Comparison of ENCODE assay signal across 11 cellular contexts in the genomic region with DNA sequence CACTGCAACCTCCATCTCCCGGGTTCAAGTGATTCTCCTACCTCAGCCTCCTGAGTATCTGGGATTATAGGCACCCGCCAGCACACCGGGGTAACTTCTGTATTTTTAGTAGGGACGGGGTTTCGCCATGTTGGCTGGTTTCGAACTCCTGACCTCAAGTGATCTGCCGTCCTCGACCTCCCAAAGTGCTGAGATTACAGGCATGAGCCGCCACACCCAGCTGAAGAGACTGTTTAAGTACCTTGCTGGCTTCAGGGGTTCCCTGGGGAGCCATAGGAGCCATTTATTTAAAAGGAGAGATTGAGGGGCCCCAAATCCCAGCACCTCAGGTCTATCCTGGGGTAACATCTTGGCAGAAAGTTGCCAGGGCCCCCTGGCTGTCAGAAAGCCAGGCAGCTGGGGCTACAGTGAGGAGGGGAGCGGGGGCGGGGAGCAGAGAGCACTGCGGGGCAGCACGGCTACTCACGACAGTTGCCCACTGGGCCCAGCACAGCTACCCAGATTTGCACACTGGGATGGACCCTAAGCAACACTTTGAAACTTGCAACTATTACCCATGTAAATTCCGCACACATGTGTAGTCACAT. TPM values are rescaled to one million over a fixed set of nuclear protein-coding genes. Genes with fewer than 3 reads are reported as not detected.
A peak's percentile ranks its signal among the peaks of the same experiment; 100 is the strongest.
DNase-seq lines count a peak whose midpoint lies in the region; ATAC-seq and TF ChIP-seq lines count a peak whose summit lies in the region.
"Had no signal": no experiment of that assay in that cellular context is flagged by ENCODE, and none has a peak within 500 bp of the region (broad histone marks: within the 10 kb centered on the region; RNA-seq: fewer than 3 reads in every experiment).

No MANE protein-coding gene starts in this region.

- no peak overlapping the region for H3K27ac ChIP-seq in upper lobe of right lung
- H3K27ac ChIP-seq in right atrium auricular region, result no peak overlapping the region
- H3K27ac ChIP-seq: HL-60 had no signal

- DNase-seq in stimulated activated naive CD8-positive, alpha-beta T cell treated with anti-CD3 and anti-CD28 coated beads, Interleukin-15, Interleukin-2, amounts not matched to agents 100 U/mL and 50 U/mL, for 24 hours, result no peak
- no peak for DNase-seq in T-cell
- no peak for DNase-seq in upper lobe of right lung
- DNase-seq in chondrocyte (ENCODE audit: low spot score), result no peak
- no peak for DNase-seq in right atrium auricular region (ENCODE audit: low spot score)
- DNase-seq: dorsolateral prefrontal cortex; stimulated activated CD4-positive, alpha-beta T cell treated with anti-CD3 and anti-CD28 coated beads, Interleukin-2, amount 100 ng/mL, for 48 hours had no signal

- intact Hi-C loops in upper lobe of right lung (cut with DNase I), result no loop called here

- peak overlapping the region; percentile 72 for H3K4me3 Mint-ChIP-seq in stimulated activated naive CD8-positive, alpha-beta T cell treated with anti-CD3 and anti-CD28 coated beads, Interleukin-15, Interleukin-2, amounts not matched to agents 100 ng/mL and 50 ng/mL, for 24 hours
- H3K4me3 Mint-ChIP-seq in T-cell (peak overlapping the region; percentile 77 to 81 (median 79)), chondrocyte (ENCODE audit: unreplicated experiment) (no peak overlapping the region)

- peaks cover 33% of the 10 kb centered on the region for H3K4me1 Mint-ChIP-seq in stimulated activated naive CD8-positive, alpha-beta T cell treated with anti-CD3 and anti-CD28 coated beads, Interleukin-15, Interleukin-2, amounts not matched to agents 100 ng/mL and 50 ng/mL, for 24 hours (ENCODE audit: low read depth)
- peaks cover 49 to 56% (median 49%) of the 10 kb centered on the region in 3 donors for H3K4me1 Mint-ChIP-seq in T-cell
- H3K4me1 Mint-ChIP-seq in chondrocyte (ENCODE audit: low read depth), result peaks cover 2% of the 10 kb centered on the region

- no peak overlapping the region for H3K27ac Mint-ChIP-seq in stimulated activated naive CD8-positive, alpha-beta T cell treated with anti-CD3 and anti-CD28 coated beads, Interleukin-15, Interleukin-2, amounts not matched to agents 100 ng/mL and 50 ng/mL, for 24 hours
- H3K27ac Mint-ChIP-seq in T-cell (peak overlapping the region; percentile 52 to 82), chondrocyte (ENCODE audit: unreplicated experiment) (no peak overlapping the region)

- TF ChIP-seq CTCF in upper lobe of right lung (IDR thresholded peaks at IDR 0.05) (no peak), chondrocyte (IDR thresholded peaks at IDR 0.05) (no peak), right atrium auricular region (IDR thresholded peaks at IDR 0.05) (no peak)

- H3K4me1 ChIP-seq in upper lobe of right lung (peaks cover 30% of the 10 kb centered on the region), right atrium auricular region (peaks cover 0 to 40% of the 10 kb centered on the region in 2 donors)

- CTCF ChIA-PET in T-cell (lab: Charles Lee), result interaction anchor here in 1 of 2 donors (0.7 kb wide), 1 partner anchor 16 kb away, joined by 3 read pairs; no protein-coding TSS in a partner anchor

- H3K27me3 Mint-ChIP-seq in stimulated activated naive CD8-positive, alpha-beta T cell treated with anti-CD3 and anti-CD28 coated beads, Interleukin-15, Interleukin-2, amounts not matched to agents 100 ng/mL and 50 ng/mL, for 24 hours, result no peaks in the 10 kb centered on the region
- H3K27me3 Mint-ChIP-seq in T-cell (no peaks in the 10 kb centered on the region), chondrocyte (ENCODE audit: low read depth) (peaks cover 33% of the 10 kb centered on the region)

- no peaks in the 10 kb centered on the region for H3K36me3 Mint-ChIP-seq in stimulated activated naive CD8-positive, alpha-beta T cell treated with anti-CD3 and anti-CD28 coated beads, Interleukin-15, Interleukin-2, amounts not matched to agents 100 ng/mL and 50 ng/mL, for 24 hours (ENCODE audit: low read depth)
- no peaks in the 10 kb centered on the region for H3K36me3 Mint-ChIP-seq in T-cell
- peaks cover 1% of the 10 kb centered on the region for H3K36me3 Mint-ChIP-seq in chondrocyte (ENCODE audit: low read depth)

- H3K27me3 ChIP-seq in upper lobe of right lung (peaks cover 10% of the 10 kb centered on the region), right atrium auricular region (peaks cover 0 to 4% of the 10 kb centered on the region in 2 donors)

- no peak for ATAC-seq in stimulated activated naive CD8-positive, alpha-beta T cell treated with anti-CD3 and anti-CD28 coated beads, Interleukin-15, Interleukin-2, amounts not matched to agents 100 U/mL and 50 U/mL, for 24 hours
- ATAC-seq in T-cell (replicated peaks in 1 of 4) (no peak), upper lobe of right lung (no peak), HG02571 (IDR thresholded peaks at IDR 0.05; ENCODE audit: unreplicated experiment) (no peak)

- no peaks in the 10 kb centered on the region for H3K9me3 Mint-ChIP-seq in stimulated activated naive CD8-positive, alpha-beta T cell treated with anti-CD3 and anti-CD28 coated beads, Interleukin-15, Interleukin-2, amounts not matched to agents 100 ng/mL and 50 ng/mL, for 24 hours
- H3K9me3 Mint-ChIP-seq in T-cell (no peaks in the 10 kb centered on the region), chondrocyte (ENCODE audit: low read depth) (no peaks in the 10 kb centered on the region)

- peak overlapping the region; percentile 60; the same call in 1 of the 2 replicates for H3K4me3 ChIP-seq in iPS-18c (ENCODE audit: insufficient read depth, low read depth, low read length)
- peak overlapping the region; percentile 60 for H3K4me3 ChIP-seq in upper lobe of right lung
- H3K4me3 ChIP-seq in right atrium auricular region, result no peak overlapping the region

- H3K9me3 ChIP-seq in iPS-18c (ENCODE audit: control insufficient read depth, insufficient read depth, low read length) (peaks cover 4% of the 10 kb centered on the region), upper lobe of right lung (no peaks in the 10 kb centered on the region), right atrium auricular region (no peaks in the 10 kb centered on the region)

- POLR2A ChIA-PET in T-cell (lab: Charles Lee), result no interaction called here

- H3K36me3 ChIP-seq in upper lobe of right lung (no peaks in the 10 kb centered on the region), right atrium auricular region (no peaks in the 10 kb centered on the region)

RNA-seq across cellular contexts. Expression of a gene that starts 1.6 kb away (rescaled TPM):
- total RNA-seq in T-cell (10 to 100 TPM in 3 of 5 donors, 1 to 10 TPM in 2; 5.2 to 20.4 (median 17.2) TPM), upper lobe of right lung (7.0 TPM), chondrocyte (not detected in 3 replicates), right atrium auricular region (1 to 10 TPM; 1.0 to 1.6 TPM)

RNA-seq across cellular contexts. Expression of a gene that starts 21.5 kb away (rescaled TPM):
- total RNA-seq in T-cell, result 100 to 1,000 TPM; 246 to 369 (median 264) TPM
- total RNA-seq in upper lobe of right lung, result 50.6 TPM
- 12.8 to 15.5 TPM (median 14.3 TPM) in 3 replicates for total RNA-seq in chondrocyte
- 10 to 100 TPM; 16.9 to 19.4 TPM for total RNA-seq in right atrium auricular region

RNA-seq across cellular contexts. Expression of a gene that starts 21.6 kb away (rescaled TPM):
- 10 to 100 TPM; 30.1 to 39.5 (median 38.6) TPM for total RNA-seq in T-cell
- 21.3 TPM for total RNA-seq in upper lobe of right lung
- total RNA-seq in chondrocyte, result 20.7 to 37.1 TPM (median 24.1 TPM) in 3 replicates
- total RNA-seq in right atrium auricular region, result 1 to 10 TPM; 7.1 to 8.2 TPM

RNA-seq across cellular contexts. Expression of a gene that starts 21.8 kb away (rescaled TPM):
- 10 to 100 TPM; 52.3 to 81.4 (median 63.4) TPM for total RNA-seq in T-cell
- total RNA-seq in upper lobe of right lung, result 104 TPM
- 38.3 to 40.0 TPM (median 38.8 TPM) in 3 replicates for total RNA-seq in chondrocyte
- total RNA-seq in right atrium auricular region, result 10 to 100 TPM; 21.5 to 23.1 TPM

RNA-seq across cellular contexts. Expression of a gene that starts 33.8 kb away (rescaled TPM):
- 100 to 1,000 TPM; 271 to 456 (median 403) TPM for total RNA-seq in T-cell
- total RNA-seq in upper lobe of right lung, result 257 TPM
- total RNA-seq in chondrocyte, result 13.4 to 55.1 TPM (median 51.7 TPM) in 3 replicates
- 100 to 1,000 TPM in 1 of 2 donors, 10 to 100 TPM in 1; 82.0 to 132 TPM for total RNA-seq in right atrium auricular region

Comparison
In these comparisons a context has a peak if more than half of its experiments do, and no peak if none do; other contexts are left out.
1. H3K27ac Mint-ChIP-seq: peak in T-cell (2 of 2); none in stimulated activated naive CD8-positive, alpha-beta T cell treated with anti-CD3 and anti-CD28 coated beads, Interleukin-15, Interleukin-2, amounts not matched to agents 100 ng/mL and 50 ng/mL, for 24 hours (single experiment) and chondrocyte (single experiment).
2. H3K4me3 ChIP-seq: peak in iPS-18c (single experiment) and upper lobe of right lung (single experiment); none in right atrium auricular region (0 of 2).